ENCODE assay signal across 3 cellular contexts in the genomic region with DNA sequence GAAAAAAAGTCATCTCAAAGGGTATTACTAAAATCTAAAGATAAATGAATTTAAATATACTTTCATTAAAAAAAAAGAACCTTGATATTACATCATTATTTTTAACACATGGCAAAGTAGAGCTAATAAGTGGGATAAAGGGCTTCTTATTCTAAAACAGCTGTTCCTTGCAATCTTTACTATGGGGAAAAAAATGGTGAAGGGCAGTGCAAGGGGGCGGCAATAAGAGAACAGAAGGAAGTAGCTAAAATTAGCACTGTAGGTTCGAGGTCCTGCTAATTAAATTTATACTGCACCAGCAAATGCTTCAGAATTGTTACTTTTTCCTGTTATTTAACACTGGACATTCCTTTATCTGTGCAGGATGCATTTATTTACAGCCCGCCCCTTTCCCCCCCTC.
"Had no signal": no experiment of that assay in that cellular context is flagged by ENCODE, and none has a peak within 500 bp of the region (broad histone marks: within the 10 kb centered on the region; RNA-seq: fewer than 3 reads in every experiment).

No MANE protein-coding gene starts in this region.

- DNase-seq: GM23248, H9, HCEC 1CT had no signal

- H2AFZ ChIP-seq: GM23248 had no signal

- H3K4me3 ChIP-seq: GM23248 had no signal

- H3K27ac ChIP-seq: GM23248 had no signal

- H3K9ac ChIP-seq: GM23248 had no signal
